In genomic region chr11:60165946-60166345, GRCh38 we compare ENCODE assay signal across 3 cellular contexts.
TF ChIP-seq lines count a peak whose summit lies in the region.

No MANE protein-coding gene starts in this region.

TF ChIP-seq in K562, 482 proteins besides CTCF, POLR2A, EP300 and RAD21:
- TF ChIP-seq ZNF785 (CRISPR knock-in tag; IDR thresholded peaks at IDR 0.05) (no peak), CHD1 (IDR thresholded peaks at IDR 0.05; ENCODE audit: low read length) (no peak), CC2D1A (IDR thresholded peaks at IDR 0.05) (no peak), ZNF408 (CRISPR knock-in tag; IDR thresholded peaks at IDR 0.05; ENCODE audit: low read depth) (no peak), SMC3 (conservative IDR thresholded peaks at IDR 0.05; ENCODE audit: insufficient read depth, low read depth, low read length) (no peak), ZNF644 (tag; IDR thresholded peaks at IDR 0.05; ENCODE audit: low read depth) (no peak), SETDB1 (IDR thresholded peaks at IDR 0.05; ENCODE audit: low read length) (no peak), POLR2AphosphoS2 (IDR thresholded peaks at IDR 0.05; ENCODE audit: low read length) (no peak), SMAD3 (CRISPR knock-in tag; conservative IDR thresholded peaks at IDR 0.05) (no peak), BACH1 (tag; IDR thresholded peaks at IDR 0.05) (no peak)
- TF ChIP-seq, protein P1, sequence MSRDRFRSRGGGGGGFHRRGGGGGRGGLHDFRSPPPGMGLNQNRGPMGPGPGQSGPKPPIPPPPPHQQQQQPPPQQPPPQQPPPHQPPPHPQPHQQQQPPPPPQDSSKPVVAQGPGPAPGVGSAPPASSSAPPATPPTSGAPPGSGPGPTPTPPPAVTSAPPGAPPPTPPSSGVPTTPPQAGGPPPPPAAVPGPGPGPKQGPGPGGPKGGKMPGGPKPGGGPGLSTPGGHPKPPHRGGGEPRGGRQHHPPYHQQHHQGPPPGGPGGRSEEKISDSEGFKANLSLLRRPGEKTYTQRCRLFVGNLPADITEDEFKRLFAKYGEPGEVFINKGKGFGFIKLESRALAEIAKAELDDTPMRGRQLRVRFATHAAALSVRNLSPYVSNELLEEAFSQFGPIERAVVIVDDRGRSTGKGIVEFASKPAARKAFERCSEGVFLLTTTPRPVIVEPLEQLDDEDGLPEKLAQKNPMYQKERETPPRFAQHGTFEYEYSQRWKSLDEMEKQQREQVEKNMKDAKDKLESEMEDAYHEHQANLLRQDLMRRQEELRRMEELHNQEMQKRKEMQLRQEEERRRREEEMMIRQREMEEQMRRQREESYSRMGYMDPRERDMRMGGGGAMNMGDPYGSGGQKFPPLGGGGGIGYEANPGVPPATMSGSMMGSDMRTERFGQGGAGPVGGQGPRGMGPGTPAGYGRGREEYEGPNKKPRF (IDR thresholded peaks at IDR 0.05; ENCODE audit: low read depth, low read length) = no peak
- TF ChIP-seq, protein P2, sequence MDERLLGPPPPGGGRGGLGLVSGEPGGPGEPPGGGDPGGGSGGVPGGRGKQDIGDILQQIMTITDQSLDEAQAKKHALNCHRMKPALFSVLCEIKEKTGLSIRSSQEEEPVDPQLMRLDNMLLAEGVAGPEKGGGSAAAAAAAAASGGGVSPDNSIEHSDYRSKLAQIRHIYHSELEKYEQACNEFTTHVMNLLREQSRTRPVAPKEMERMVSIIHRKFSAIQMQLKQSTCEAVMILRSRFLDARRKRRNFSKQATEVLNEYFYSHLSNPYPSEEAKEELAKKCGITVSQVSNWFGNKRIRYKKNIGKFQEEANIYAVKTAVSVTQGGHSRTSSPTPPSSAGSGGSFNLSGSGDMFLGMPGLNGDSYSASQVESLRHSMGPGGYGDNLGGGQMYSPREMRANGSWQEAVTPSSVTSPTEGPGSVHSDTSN (CRISPR knock-in tag; IDR thresholded peaks at IDR 0.05; ENCODE audit: low read depth) = no peak
- TF ChIP-seq, protein P2 (tag; conservative IDR thresholded peaks at IDR 0.05; ENCODE audit: low read depth) = no peak
TF ChIP-seq in K562: peak in this region for 0.

TF ChIP-seq in endothelial cell of umbilical vein, 7 proteins besides CTCF, POLR2A, EP300 and RAD21:
- TF ChIP-seq POLR2AphosphoS5 (IDR thresholded peaks at IDR 0.05; ENCODE audit: insufficient read depth, low read depth, low read length) (no peak), JUN (IDR thresholded peaks at IDR 0.05; ENCODE audit: borderline replicate concordance, insufficient read depth, insufficient read length, low read depth) (no peak), MYC (IDR thresholded peaks at IDR 0.05; ENCODE audit: low read depth, low read length) (no peak), FOS (IDR thresholded peaks at IDR 0.05; ENCODE audit: borderline replicate concordance, insufficient read depth, low read length) (no peak), EZH2 (IDR thresholded peaks at IDR 0.05; ENCODE audit: borderline replicate concordance, low read depth, low read length, severe bottlenecking) (no peak), GATA2 (IDR thresholded peaks at IDR 0.05; ENCODE audit: insufficient read depth, insufficient read length, low read depth, low read length) (no peak)
- TF ChIP-seq, protein P3, sequence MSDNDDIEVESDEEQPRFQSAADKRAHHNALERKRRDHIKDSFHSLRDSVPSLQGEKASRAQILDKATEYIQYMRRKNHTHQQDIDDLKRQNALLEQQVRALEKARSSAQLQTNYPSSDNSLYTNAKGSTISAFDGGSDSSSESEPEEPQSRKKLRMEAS (IDR thresholded peaks at IDR 0.05; ENCODE audit: insufficient read depth, insufficient read length) = no peak

TF ChIP-seq in SK-N-SH treated with all-trans-retinoic acid at 6 μM for 48 hours, 23 proteins besides CTCF, POLR2A, EP300 and RAD21:
- TF ChIP-seq ARNTL (CRISPR knock-in tag; IDR thresholded peaks at IDR 0.05; ENCODE audit: borderline replicate concordance, low read depth) = no peak
